ENCODE assay signal across 1 cellular context in genomic region chr10:98136775-98137174, GRCh38.
TF ChIP-seq lines count a peak whose summit lies in the region.

No MANE protein-coding gene starts in this region.

TF ChIP-seq in K562, 482 proteins besides CTCF, POLR2A, EP300 and RAD21:
- TF ChIP-seq ZBTB33 (CRISPR knock-in tag; IDR thresholded peaks at IDR 0.05) (0 out of 2 replicates have a peak, but pooled peaks have one; percentile 33), RBFOX2 (IDR thresholded peaks at IDR 0.05; ENCODE audit: low read depth, low read length) (0 out of 2 replicates have a peak, but pooled peaks have one; percentile 14)
